In the genomic region with DNA sequence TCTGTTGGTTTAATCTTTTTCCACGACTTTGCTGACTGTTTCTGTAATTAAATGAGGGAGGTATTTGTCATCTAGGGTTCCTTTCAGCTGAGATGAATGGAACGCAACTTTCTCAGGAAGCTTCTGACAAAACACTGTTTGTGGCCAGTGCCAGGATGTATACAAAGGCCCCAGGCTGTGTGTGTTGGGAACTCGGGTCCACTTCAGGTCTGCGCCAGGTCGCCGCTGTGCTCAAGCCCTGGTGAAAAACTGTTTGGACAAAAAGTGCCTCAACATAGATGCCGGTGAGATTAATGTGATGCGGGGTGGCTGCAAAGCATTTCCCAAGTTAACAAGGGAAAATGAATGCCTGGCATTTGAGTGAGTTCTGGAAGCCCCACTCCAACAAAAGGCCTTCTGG, we compare ENCODE assay signal across 1 cellular context.
TF ChIP-seq lines count a peak whose summit lies in the region.

No MANE protein-coding gene starts in this region.

TF ChIP-seq in IMR-90, 13 proteins besides CTCF, POLR2A, EP300 and RAD21:
- TF ChIP-seq RFX5 (IDR thresholded peaks at IDR 0.05; ENCODE audit: low read depth, low read length) = no peak
- TF ChIP-seq CHD1 (IDR thresholded peaks at IDR 0.05; ENCODE audit: low read depth, low read length) = no peak
- no peak for TF ChIP-seq MAFK (IDR thresholded peaks at IDR 0.05; ENCODE audit: low read depth, low read length)
- no peak for TF ChIP-seq MAZ (IDR thresholded peaks at IDR 0.05; ENCODE audit: borderline replicate concordance, low read depth, low read length)
- TF ChIP-seq SMC3 (IDR thresholded peaks at IDR 0.05; ENCODE audit: low read depth, low read length) = no peak
- TF ChIP-seq, protein P1, sequence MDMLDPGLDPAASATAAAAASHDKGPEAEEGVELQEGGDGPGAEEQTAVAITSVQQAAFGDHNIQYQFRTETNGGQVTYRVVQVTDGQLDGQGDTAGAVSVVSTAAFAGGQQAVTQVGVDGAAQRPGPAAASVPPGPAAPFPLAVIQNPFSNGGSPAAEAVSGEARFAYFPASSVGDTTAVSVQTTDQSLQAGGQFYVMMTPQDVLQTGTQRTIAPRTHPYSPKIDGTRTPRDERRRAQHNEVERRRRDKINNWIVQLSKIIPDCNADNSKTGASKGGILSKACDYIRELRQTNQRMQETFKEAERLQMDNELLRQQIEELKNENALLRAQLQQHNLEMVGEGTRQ (IDR thresholded peaks at IDR 0.05; ENCODE audit: low read depth, low read length) = no peak
- TF ChIP-seq FOS (IDR thresholded peaks at IDR 0.05; ENCODE audit: low read depth, low read length) = no peak
- TF ChIP-seq BHLHE40 (IDR thresholded peaks at IDR 0.05; ENCODE audit: low read depth, low read length) = no peak
- TF ChIP-seq MXI1 (IDR thresholded peaks at IDR 0.05; ENCODE audit: borderline replicate concordance, low read depth, low read length) = no peak
- no peak for TF ChIP-seq RCOR1 (IDR thresholded peaks at IDR 0.05; ENCODE audit: insufficient replicate concordance, low read length)
